8 cellular contexts compared by ENCODE assay signal in genomic region chr20:34709044-34709835, GRCh38.
DNase-seq lines count a peak whose midpoint lies in the region; ATAC-seq lines count a peak whose summit lies in the region.

No MANE protein-coding gene starts in this region.

- H3K9me3 Mint-ChIP-seq in central memory CD8-positive, alpha-beta T cell, result no peaks in the 10 kb centered on the region

- peak; percentile 18 for DNase-seq in NCI-H2107 (lab: John Stamatoyannopoulos, UW)
- DNase-seq in NCI-H2107 treated with DMSO at 0.1 percent for 48 hours (lab: John Stamatoyannopoulos, UW; ENCODE audit: unreplicated experiment), result no peak
- DNase-seq in NCI-H2081 (lab: John Stamatoyannopoulos, UW), result peak; percentile 64 to 78
- DNase-seq in activated CD4-positive, CD25-positive, alpha-beta regulatory T cell treated with anti-CD3 and anti-CD28 coated beads, Interleukin-2, amount 50 U/mL, for 72 hours, result peak; percentile 84
- peak; percentile 78 to 80 for DNase-seq in central memory CD8-positive, alpha-beta T cell (ENCODE audit: low spot score in 2 of 2)
- peak; percentile 30 for DNase-seq in kidney glomerular epithelial cell (lab: John Stamatoyannopoulos, UW)
- peak; percentile 59 to 77 (median 64) for DNase-seq in stimulated activated CD4-positive, alpha-beta T cell treated with anti-CD3 and anti-CD28 coated beads, Interleukin-1b, Interleukin-23, amount 100 ng/mL, for 24 hours (ENCODE audit: low read depth in 4 of 4, low spot score in 1 of 4)

- no peaks in the 10 kb centered on the region for H3K27me3 Mint-ChIP-seq in central memory CD8-positive, alpha-beta T cell

- H3K27ac Mint-ChIP-seq in central memory CD8-positive, alpha-beta T cell (ENCODE audit: low read depth), result peak overlapping the region; percentile 87

- peak; percentile 40 for ATAC-seq in HG02870 (IDR thresholded peaks at IDR 0.05; ENCODE audit: unreplicated experiment)
- peak; percentile 57 for ATAC-seq in central memory CD8-positive, alpha-beta T cell (replicated peaks; ENCODE audit: extremely low read depth, poor library complexity, severe bottlenecking)

- H3K36me3 Mint-ChIP-seq in central memory CD8-positive, alpha-beta T cell (ENCODE audit: insufficient read depth), result peaks cover 58% of the 10 kb centered on the region

- peak overlapping the region; percentile 83 for H3K4me3 Mint-ChIP-seq in central memory CD8-positive, alpha-beta T cell

- H3K4me1 Mint-ChIP-seq in central memory CD8-positive, alpha-beta T cell, result peaks cover 24% of the 10 kb centered on the region
